Comparison of ENCODE assay signal across 8 cellular contexts in the genomic region with DNA sequence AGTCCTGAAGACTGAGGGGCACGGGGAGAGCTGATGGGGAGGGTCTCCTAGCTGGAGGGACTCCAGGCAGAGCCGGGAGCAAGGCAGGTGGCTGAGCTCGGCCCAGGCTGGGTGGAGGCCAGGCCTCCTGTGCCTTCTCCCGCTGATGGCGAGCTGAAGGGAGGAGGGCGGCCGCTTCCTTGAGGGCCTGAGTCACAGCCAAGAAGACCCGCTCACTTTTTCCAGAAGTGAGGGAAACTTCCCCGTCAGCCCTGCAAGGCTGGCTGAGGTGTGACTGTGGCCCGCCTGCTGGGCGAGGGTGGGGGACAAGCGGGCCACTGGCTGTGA. TPM values are rescaled to one million over a fixed set of nuclear protein-coding genes. Genes with fewer than 3 reads are reported as not detected.
DNase-seq lines count a peak whose midpoint lies in the region; TF ChIP-seq lines count a peak whose summit lies in the region.

No MANE protein-coding gene starts in this region.

- H3K36me3 Mint-ChIP-seq in Caco-2 (ENCODE audit: insufficient read depth, unreplicated experiment): peaks cover 8% of the 10 kb centered on the region
- H3K36me3 Mint-ChIP-seq in HFFc6 (ENCODE audit: low read depth): no peaks in the 10 kb centered on the region

- DNase-seq in Caco-2 (no peak), NCI-H510A treated with DMSO at 0.1 percent for 48 hours (lab: John Stamatoyannopoulos, UW) (peak; percentile 74), caudate nucleus (lab: John Stamatoyannopoulos, UW) (peak in 4 of 61 donors; percentile 31 to 53 (median 42)), substantia nigra (lab: John Stamatoyannopoulos, UW) (peak in 2 of 49 donors; percentile 55 to 63), HFFc6 (no peak), SHP77 treated with DMSO at 0.1 percent for 48 hours (lab: John Stamatoyannopoulos, UW) (no peak), HAP-1 (ENCODE audit: low spot score in 2 of 2) (no peak)

- H3K4me3 ChIP-seq in Caco-2 (ENCODE audit: low read depth, low read length): no peak overlapping the region
- peak overlapping the region in 1 of 2 donors; percentile 70 for H3K4me3 ChIP-seq in muscle layer of colon (ENCODE audit: low read depth in 1 of 2, low read length in 2 of 2)
- no peak overlapping the region for H3K4me3 ChIP-seq in HAP-1

- no peaks in the 10 kb centered on the region for H3K27me3 Mint-ChIP-seq in Caco-2 (ENCODE audit: insufficient read depth, unreplicated experiment)
- peaks cover 4% of the 10 kb centered on the region; the same call in 1 of the 2 replicates for H3K27me3 Mint-ChIP-seq in HFFc6 (ENCODE audit: insufficient read depth)

- TF ChIP-seq CTCF in Caco-2 (IDR thresholded peaks at IDR 0.05; ENCODE audit: insufficient read depth in 1 of 2, low read depth in 1 of 2, low read length in 1 of 2, severe bottlenecking in 1 of 2, unreplicated experiment in 1 of 2) (no peak), HFFc6 (IDR thresholded peaks at IDR 0.05) (no peak)

- in situ Hi-C loops in HAP-1 (cut with MboI; ENCODE audit: low sequenced_read_pairs): no loop called here

- CTCF ChIA-PET in Caco-2 (lab: Charles Lee): interaction anchor here (1.1 kb wide), 2 partner anchors 26 to 32 kb away, joined by 3 read pairs; no protein-coding TSS in a partner anchor

- H3K4me1 ChIP-seq in Caco-2 (peaks cover 74% of the 10 kb centered on the region), muscle layer of colon (ENCODE audit: insufficient read depth, low read length) (peaks cover 72% of the 10 kb centered on the region), HAP-1 (peaks cover 21% of the 10 kb centered on the region)

- H3K9me3 Mint-ChIP-seq in Caco-2 (ENCODE audit: unreplicated experiment) (no peaks in the 10 kb centered on the region), HFFc6 (no peaks in the 10 kb centered on the region)

- H3K4me1 Mint-ChIP-seq in Caco-2 (ENCODE audit: low read depth, unreplicated experiment) (peaks cover 5% of the 10 kb centered on the region), HFFc6 (ENCODE audit: low read depth) (peaks cover 9% of the 10 kb centered on the region; the same call in 1 of the 2 replicates)

- H3K27ac ChIP-seq in caudate nucleus (ENCODE audit: low read depth, low read length) (peak overlapping the region; percentile 97), muscle layer of colon (ENCODE audit: low read depth, low read length) (peak overlapping the region; percentile 94), substantia nigra (ENCODE audit: low read depth, low read length, poor library complexity, severe bottlenecking) (peak overlapping the region; percentile 98)

- no peaks in the 10 kb centered on the region for H3K9me3 ChIP-seq in Caco-2
- no peaks in the 10 kb centered on the region for H3K9me3 ChIP-seq in muscle layer of colon (ENCODE audit: low read length)
- no peaks in the 10 kb centered on the region for H3K9me3 ChIP-seq in HAP-1

- H3K9ac ChIP-seq in muscle layer of colon (ENCODE audit: low read length): peak overlapping the region; percentile 53

- H3K36me3 ChIP-seq in Caco-2 (ENCODE audit: control insufficient read depth, insufficient read depth, low read length) (no peaks in the 10 kb centered on the region), muscle layer of colon (ENCODE audit: insufficient read depth, low read length) (no peaks in the 10 kb centered on the region), HAP-1 (replicated peaks) (no peaks in the 10 kb centered on the region)

- POLR2A ChIA-PET in Caco-2 (lab: Charles Lee): no interaction called here

- H3K4me3 Mint-ChIP-seq in Caco-2 (ENCODE audit: unreplicated experiment) (peak overlapping the region; percentile 55), HFFc6 (no peak overlapping the region)

- no TSS peak for BruUV-seq in Caco-2 (replicated peaks; lab: Mats Ljungman, UMichigan)

- H3K27me3 ChIP-seq in Caco-2 (replicated peaks; ENCODE audit: control insufficient read depth, insufficient read depth, low read length) (no peaks in the 10 kb centered on the region), muscle layer of colon (ENCODE audit: control insufficient read depth in 1 of 2, insufficient read depth in 2 of 2, low read length in 2 of 2) (no peaks in the 10 kb centered on the region), HAP-1 (ENCODE audit: low read depth) (no peaks in the 10 kb centered on the region)

- intact Hi-C loops in Caco-2 (cut with micrococcal nuclease; ENCODE audit: unreplicated experiment): loop anchor here (1.0 to 5.0 kb wide), 2 partner anchors 25 to 36 kb away; a partner anchor contains a TSS

- peak overlapping the region; percentile 89 for H3K27ac Mint-ChIP-seq in Caco-2 (ENCODE audit: unreplicated experiment)
- H3K27ac Mint-ChIP-seq in HFFc6: no peak overlapping the region

RNA-seq across cellular contexts. Expression of a gene that starts 1.7 kb away (rescaled TPM):
- total RNA-seq in Caco-2 (2022): 73.7 and 74.7 TPM in 2 replicates
- total RNA-seq in HFFc6 (2021; fragmentation: NEBNext Ultra II Directional; extraction: Animal tissue kit (Norgen Biotek cat#: 25700)): under 1 TPM in 5 of 6 experiments, not detected in 1; 0.12 to 0.33 (median 0.24) TPM

RNA-seq across cellular contexts. Expression of a gene that starts 12.7 kb away (rescaled TPM):
- 1.6 and 3.2 TPM in 2 replicates for total RNA-seq in Caco-2 (2022)
- under 1 TPM in 2 of 6 experiments, not detected in 4; 0.14 TPM for total RNA-seq in HFFc6 (2021; fragmentation: NEBNext Ultra II Directional; extraction: Animal tissue kit (Norgen Biotek cat#: 25700))

RNA-seq across cellular contexts. Expression of a gene that starts 15.7 kb away (rescaled TPM):
- 0.84 and 0.95 TPM in 2 replicates for total RNA-seq in Caco-2 (2022)
- under 1 TPM in 1 of 6 experiments, not detected in 5; 0.09 TPM for total RNA-seq in HFFc6 (2021; fragmentation: NEBNext Ultra II Directional; extraction: Animal tissue kit (Norgen Biotek cat#: 25700))

RNA-seq across cellular contexts. Expression of a gene that starts 26.7 kb away (rescaled TPM):
- 109 and 110 TPM in 2 replicates for total RNA-seq in Caco-2 (2022)
- 100 to 1,000 TPM; 131 to 154 (median 141) TPM for total RNA-seq in HFFc6 (2021; fragmentation: NEBNext Ultra II Directional; extraction: Animal tissue kit (Norgen Biotek cat#: 25700))

RNA-seq across cellular contexts. Expression of a gene that starts 34.6 kb away (rescaled TPM):
- total RNA-seq in Caco-2 (2022): 145 and 147 TPM in 2 replicates
- total RNA-seq in HFFc6 (2021; fragmentation: NEBNext Ultra II Directional; extraction: Animal tissue kit (Norgen Biotek cat#: 25700)): 100 to 1,000 TPM in 5 of 6 experiments, 10 to 100 TPM in 1; 96.2 to 115 (median 104) TPM

Comparison
In these comparisons a context has a peak if more than half of its experiments do, and no peak if none do; other contexts are left out.
1. RNA of a gene that starts 1.7 kb away (total RNA-seq): 73.7 to 74.7 TPM in Caco-2; 0.12 to 0.33 TPM in HFFc6; every median in the first group is over 10 times any median in the second.
2. Peak in every context shown above with its lines, with median percentiles within 50 percentile points of each other: H3K27ac ChIP-seq.